Comparison of ENCODE assay signal across 1 cellular context in the genomic region with DNA sequence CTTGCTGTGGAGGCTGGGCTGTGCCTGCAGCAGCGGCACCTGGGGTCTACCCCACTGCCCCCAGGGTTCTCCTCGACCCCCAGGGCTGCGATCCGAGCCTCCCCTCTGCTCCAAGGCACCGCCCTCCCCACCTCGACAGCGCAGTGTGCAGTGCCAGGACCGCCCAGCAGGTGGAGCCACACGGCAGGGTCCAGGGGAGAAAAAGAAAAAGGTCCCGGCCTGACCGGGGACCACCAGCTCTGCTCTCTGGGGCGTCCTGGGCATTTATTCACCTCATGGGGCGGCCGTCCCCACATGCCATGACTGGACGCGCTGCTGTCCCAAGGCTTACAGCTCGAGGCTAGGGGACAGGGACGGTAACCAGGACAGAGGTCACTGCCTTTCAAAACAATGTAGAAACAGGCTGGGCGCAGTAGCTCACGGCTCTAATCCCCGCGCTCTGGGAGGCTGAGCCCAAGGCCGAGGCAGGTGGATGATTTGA.
TF ChIP-seq lines count a peak whose summit lies in the region.

No MANE protein-coding gene starts in this region.

TF ChIP-seq in GM12878, 131 proteins besides CTCF, POLR2A, EP300 and RAD21:
- TF ChIP-seq SMC3 (IDR thresholded peaks at IDR 0.05; ENCODE audit: borderline replicate concordance, low read length) (peak; percentile 38; the same call in 1 of the 2 replicates), EGR1 (IDR thresholded peaks at IDR 0.05; ENCODE audit: borderline replicate concordance in 1 of 2, low read depth in 2 of 2, low read length in 2 of 2) (peak in 1 of 2 experiments; percentile 8; a peak in 1 of 3 replicates), BHLHE40 (IDR thresholded peaks at IDR 0.05; ENCODE audit: borderline replicate concordance in 1 of 2, low read depth in 2 of 2, low read length in 1 of 2) (0 out of 4 replicates have a peak, but pooled peaks of 1 of the 2 experiments have one; percentile 12)
- TF ChIP-seq, protein P1, sequence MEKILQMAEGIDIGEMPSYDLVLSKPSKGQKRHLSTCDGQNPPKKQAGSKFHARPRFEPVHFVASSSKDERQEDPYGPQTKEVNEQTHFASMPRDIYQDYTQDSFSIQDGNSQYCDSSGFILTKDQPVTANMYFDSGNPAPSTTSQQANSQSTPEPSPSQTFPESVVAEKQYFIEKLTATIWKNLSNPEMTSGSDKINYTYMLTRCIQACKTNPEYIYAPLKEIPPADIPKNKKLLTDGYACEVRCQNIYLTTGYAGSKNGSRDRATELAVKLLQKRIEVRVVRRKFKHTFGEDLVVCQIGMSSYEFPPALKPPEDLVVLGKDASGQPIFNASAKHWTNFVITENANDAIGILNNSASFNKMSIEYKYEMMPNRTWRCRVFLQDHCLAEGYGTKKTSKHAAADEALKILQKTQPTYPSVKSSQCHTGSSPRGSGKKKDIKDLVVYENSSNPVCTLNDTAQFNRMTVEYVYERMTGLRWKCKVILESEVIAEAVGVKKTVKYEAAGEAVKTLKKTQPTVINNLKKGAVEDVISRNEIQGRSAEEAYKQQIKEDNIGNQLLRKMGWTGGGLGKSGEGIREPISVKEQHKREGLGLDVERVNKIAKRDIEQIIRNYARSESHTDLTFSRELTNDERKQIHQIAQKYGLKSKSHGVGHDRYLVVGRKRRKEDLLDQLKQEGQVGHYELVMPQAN (conservative IDR thresholded peaks at IDR 0.05), result no peak
